In genomic region chr17:59400858-59401257, GRCh38 we compare ENCODE assay signal across 16 cellular contexts.
A peak's percentile ranks its signal among the peaks of the same experiment; 100 is the strongest.
DNase-seq lines count a peak whose midpoint lies in the region; ATAC-seq, FAIRE-seq and TF ChIP-seq lines count a peak whose summit lies in the region.
"Had no signal": no experiment of that assay in that cellular context is flagged by ENCODE, and none has a peak within 500 bp of the region (broad histone marks: within the 10 kb centered on the region; RNA-seq: fewer than 3 reads in every experiment).

No MANE protein-coding gene starts in this region.

- FAIRE-seq in RCC 7860 (lab: Jason Lieb, UNC) = peak; percentile 63
- FAIRE-seq: GM19239 had no signal

- H3K27ac ChIP-seq in 22Rv1 = peak overlapping the region; percentile 28; the same call in 1 of the 2 replicates
- H3K27ac ChIP-seq in fibroblast of lung (ENCODE audit: insufficient read depth, low read length) = no peak overlapping the region
- H3K27ac ChIP-seq in neural progenitor cell = no peak overlapping the region
- H3K27ac ChIP-seq: suprapubic skin had no signal

- H3K36me3 ChIP-seq in fibroblast of lung (ENCODE audit: control insufficient read depth, insufficient read depth, low read length) (no peaks in the 10 kb centered on the region), neural progenitor cell (no peaks in the 10 kb centered on the region)

- H3K4me1 Mint-ChIP-seq in neural progenitor cell = peaks cover 32% of the 10 kb centered on the region

- no peaks in the 10 kb centered on the region for H3K79me2 ChIP-seq in fibroblast of lung (ENCODE audit: control insufficient read depth, insufficient read depth, low read length)
- H3K79me2 ChIP-seq in neural progenitor cell (ENCODE audit: low read depth) = no peaks in the 10 kb centered on the region

- peaks cover 20% of the 10 kb centered on the region for H3K36me3 Mint-ChIP-seq in neural progenitor cell

- peaks cover 3% of the 10 kb centered on the region for H3K9me3 Mint-ChIP-seq in neural progenitor cell

- no peaks in the 10 kb centered on the region for H4K20me1 ChIP-seq in fibroblast of lung (ENCODE audit: control insufficient read depth, extremely low read depth, insufficient read depth, low read length)
- no peaks in the 10 kb centered on the region for H4K20me1 ChIP-seq in neural progenitor cell (ENCODE audit: low read depth)

- TF ChIP-seq CTCF in 22Rv1 (IDR thresholded peaks at IDR 0.05) = no peak
- no peak for TF ChIP-seq CTCF in fibroblast of lung (conservative IDR thresholded peaks at IDR 0.05 in 1 of 2, IDR thresholded peaks at IDR 0.05 in 1 of 2; ENCODE audit: low read depth in 1 of 2, low read length in 2 of 2)
- no peak for TF ChIP-seq CTCF in neural progenitor cell (IDR thresholded peaks at IDR 0.05)

- DNase-seq in RCC 7860 (ENCODE audit: low spot score) = no peak
- peak in 1 of 2 donors; percentile 3 for DNase-seq in fibroblast of lung (ENCODE audit: low read depth in 2 of 2)
- DNase-seq in neural progenitor cell (ENCODE audit: low spot score) = no peak
- no peak for DNase-seq in NCI-H1930 (lab: John Stamatoyannopoulos, UW)
- no peak for DNase-seq in 8988T
- DNase-seq: activated CD8-positive, alpha-beta memory T cell treated with anti-CD3 and anti-CD28 coated beads for 24 hours; activated effector memory CD4-positive, alpha-beta T cell treated with Interleukin-2 at 50 U/mL for 16 hours; effector CD8-positive, alpha-beta T cell; NCI-H446 treated with DMSO at 0.1 percent for 48 hours; OCI-M1 had no signal

- H3K4me2 ChIP-seq in fibroblast of lung (ENCODE audit: extremely low read depth, insufficient read depth, low read length) (peak overlapping the region; percentile 36), neural progenitor cell (no peak overlapping the region)

- peaks cover 5% of the 10 kb centered on the region for H3K27me3 Mint-ChIP-seq in neural progenitor cell (ENCODE audit: insufficient read depth, low read depth)

- H3K9ac ChIP-seq in fibroblast of lung (ENCODE audit: insufficient read depth, low read length) = no peak overlapping the region
- H3K9ac ChIP-seq in neural progenitor cell = no peak overlapping the region

- H3K27ac Mint-ChIP-seq in neural progenitor cell = peak overlapping the region; percentile 87

- H3K9me3 ChIP-seq in fibroblast of lung (ENCODE audit: control insufficient read depth, insufficient read depth, low read depth, low read length) (no peaks in the 10 kb centered on the region), neural progenitor cell (ENCODE audit: low read depth) (no peaks in the 10 kb centered on the region)
- H3K9me3 ChIP-seq: gastroesophageal sphincter, suprapubic skin had no signal

- no peaks in the 10 kb centered on the region for H3F3A ChIP-seq in neural progenitor cell (ENCODE audit: low read depth)

- H3K4me1 ChIP-seq in fibroblast of lung (ENCODE audit: control insufficient read depth, extremely low read depth, insufficient read depth, low read length) (no peaks in the 10 kb centered on the region), neural progenitor cell (no peaks in the 10 kb centered on the region)
- H3K4me1 ChIP-seq: suprapubic skin had no signal

- H3K4me3 ChIP-seq in fibroblast of lung (replicated peaks in 1 of 4; ENCODE audit: control extremely low read depth in 1 of 4, insufficient read depth in 1 of 4, low read depth in 3 of 4, low read length in 4 of 4) (peak overlapping the region in 3 of 4 experiments; percentile 1 to 38 (median 4)), neural progenitor cell (no peak overlapping the region)
- H3K4me3 ChIP-seq: gastroesophageal sphincter, suprapubic skin had no signal

- ATAC-seq in HG02571 (IDR thresholded peaks at IDR 0.05; ENCODE audit: unreplicated experiment) = no peak
- ATAC-seq in HG03460 (IDR thresholded peaks at IDR 0.05; ENCODE audit: unreplicated experiment) = no peak
- ATAC-seq: gastroesophageal sphincter had no signal

- H2AFZ ChIP-seq in fibroblast of lung (ENCODE audit: low read length) (peak overlapping the region; percentile 11), neural progenitor cell (replicated peaks) (no peak overlapping the region)

- H3K27me3 ChIP-seq in fibroblast of lung (ENCODE audit: control insufficient read depth, insufficient read depth, low read length) (no peaks in the 10 kb centered on the region), neural progenitor cell (no peaks in the 10 kb centered on the region)
- H3K27me3 ChIP-seq: gastroesophageal sphincter, suprapubic skin had no signal

- H3K4me3 Mint-ChIP-seq in neural progenitor cell = no peak overlapping the region
